In genomic region chr7:69906309-69906995, GRCh38 we compare ENCODE assay signal across 9 cellular contexts.
DNase-seq lines count a peak whose midpoint lies in the region; ATAC-seq lines count a peak whose summit lies in the region.
"Had no signal": no experiment of that assay in that cellular context is flagged by ENCODE, and none has a peak within 500 bp of the region (broad histone marks: within the 10 kb centered on the region; RNA-seq: fewer than 3 reads in every experiment).

No MANE protein-coding gene starts in this region.

- peak overlapping the region in 7 of 8 donors; percentile 6 to 70 (median 49) for H3K4me3 Mint-ChIP-seq in naive B cell
- H3K4me3 Mint-ChIP-seq: stimulated activated naive CD8-positive, alpha-beta T cell treated with anti-CD3 and anti-CD28 coated beads, Interleukin-15, Interleukin-2, amounts not matched to agents 100 ng/mL and 50 ng/mL, for 24 hours had no signal

- H3K36me3 Mint-ChIP-seq in naive B cell: peaks cover 0 to 2% of the 10 kb centered on the region in 2 donors

- H3K27me3 Mint-ChIP-seq in naive B cell: no peaks in the 10 kb centered on the region

- ATAC-seq in GM18517 (IDR thresholded peaks at IDR 0.05; ENCODE audit: unreplicated experiment): peak; percentile 96
- ATAC-seq in GM21381 (IDR thresholded peaks at IDR 0.05; ENCODE audit: unreplicated experiment): peak; percentile 89
- ATAC-seq in HG03280 (IDR thresholded peaks at IDR 0.05; ENCODE audit: unreplicated experiment): peak; percentile 85
- peak; percentile 87 to 92 for ATAC-seq in naive B cell (ENCODE audit: low read depth in 2 of 2)
- ATAC-seq: HCT116 had no signal

- peaks cover 0 to 9% (median 5%) of the 10 kb centered on the region in 7 donors for H3K9me3 Mint-ChIP-seq in naive B cell
- H3K9me3 Mint-ChIP-seq: stimulated activated naive CD8-positive, alpha-beta T cell treated with anti-CD3 and anti-CD28 coated beads, Interleukin-15, Interleukin-2, amounts not matched to agents 100 ng/mL and 50 ng/mL, for 24 hours had no signal

- peaks cover 31 to 64% (median 46%) of the 10 kb centered on the region in 3 donors for H3K4me1 Mint-ChIP-seq in naive B cell

- peak; percentile 44 for DNase-seq in naive B cell
- no peak for DNase-seq in NCI-H2029 treated with DMSO at 0.1 percent for 48 hours (lab: John Stamatoyannopoulos, UW)
- DNase-seq in stimulated activated CD4-positive, alpha-beta T cell treated with anti-CD3 and anti-CD28 coated beads, Interleukin-2, amount 100 ng/mL, for 24 hours: no peak
- DNase-seq in CD1c-positive myeloid dendritic cell (ENCODE audit: extremely low spot score): no peak

- H3K27ac Mint-ChIP-seq in naive B cell: peak overlapping the region; percentile 17 to 84 (median 52)
- H3K27ac Mint-ChIP-seq: stimulated activated naive CD8-positive, alpha-beta T cell treated with anti-CD3 and anti-CD28 coated beads, Interleukin-15, Interleukin-2, amounts not matched to agents 100 ng/mL and 50 ng/mL, for 24 hours had no signal
